Comparison of ENCODE assay signal across 1 cellular context in the genomic region with DNA sequence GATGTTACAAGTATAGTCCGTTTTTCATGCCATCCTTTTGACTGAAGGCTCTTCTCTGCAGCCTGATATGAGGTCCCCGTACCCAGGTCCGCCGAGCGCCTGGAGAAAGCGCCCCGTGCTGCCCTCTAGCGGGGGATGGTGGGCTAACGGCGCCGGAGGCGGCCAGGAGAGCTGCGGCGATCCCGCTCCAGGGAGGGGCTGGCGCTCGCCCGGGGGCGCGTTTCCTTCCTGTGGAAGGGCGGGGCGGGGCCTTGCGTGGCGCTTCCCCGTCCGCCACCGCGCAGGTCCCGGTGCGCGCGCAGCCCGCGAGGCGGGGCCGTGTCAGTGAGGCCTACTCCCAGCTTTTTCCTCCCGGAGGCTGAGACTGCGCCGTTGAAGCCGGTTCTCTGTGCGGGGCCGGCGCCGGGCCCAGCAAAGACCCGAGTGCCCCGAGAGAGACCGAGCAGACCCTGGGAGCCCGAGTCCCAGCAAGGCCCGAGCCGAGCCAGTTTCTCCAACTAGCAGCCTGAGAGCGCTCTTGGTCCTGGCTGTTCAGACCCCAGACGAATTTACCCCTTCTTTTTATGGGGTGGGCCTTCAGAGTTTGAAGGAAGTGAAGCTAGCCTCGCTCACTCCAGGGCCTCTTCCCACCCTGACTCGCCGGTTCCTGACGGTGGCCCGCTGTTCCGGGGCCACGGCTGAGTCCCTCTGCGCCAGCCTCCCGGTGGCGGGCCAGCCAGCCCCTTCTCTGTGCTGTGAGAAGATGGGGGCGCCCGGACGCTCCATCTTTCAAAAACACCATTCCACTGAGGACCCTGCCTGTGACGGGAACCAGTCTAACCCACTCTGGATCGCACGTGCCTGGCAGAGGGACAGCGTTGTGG.
TF ChIP-seq lines count a peak whose summit lies in the region.

No MANE protein-coding gene starts in this region.

TF ChIP-seq in K562, 482 proteins besides CTCF, POLR2A, EP300 and RAD21 (continued from another document and continues in another):
- TF ChIP-seq, protein P1, sequence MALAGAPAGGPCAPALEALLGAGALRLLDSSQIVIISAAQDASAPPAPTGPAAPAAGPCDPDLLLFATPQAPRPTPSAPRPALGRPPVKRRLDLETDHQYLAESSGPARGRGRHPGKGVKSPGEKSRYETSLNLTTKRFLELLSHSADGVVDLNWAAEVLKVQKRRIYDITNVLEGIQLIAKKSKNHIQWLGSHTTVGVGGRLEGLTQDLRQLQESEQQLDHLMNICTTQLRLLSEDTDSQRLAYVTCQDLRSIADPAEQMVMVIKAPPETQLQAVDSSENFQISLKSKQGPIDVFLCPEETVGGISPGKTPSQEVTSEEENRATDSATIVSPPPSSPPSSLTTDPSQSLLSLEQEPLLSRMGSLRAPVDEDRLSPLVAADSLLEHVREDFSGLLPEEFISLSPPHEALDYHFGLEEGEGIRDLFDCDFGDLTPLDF (CRISPR knock-in tag; IDR thresholded peaks at IDR 0.05), result 0 out of 2 replicates have a peak, but pooled peaks have one; percentile 75
- TF ChIP-seq CXXC5 (CRISPR knock-in tag; IDR thresholded peaks at IDR 0.05), result peak; percentile 82
- TF ChIP-seq TARDBP (IDR thresholded peaks at IDR 0.05), result peak; percentile 39; the same call in 1 of the 2 replicates
- peak; percentile 74; the same call in 1 of the 2 replicates for TF ChIP-seq MTA3 (IDR thresholded peaks at IDR 0.05; ENCODE audit: borderline replicate concordance)
- TF ChIP-seq SMAD1 (IDR thresholded peaks at IDR 0.05; ENCODE audit: low read depth, low read length, partially characterized antibody), result peak; percentile 44
- no peak for TF ChIP-seq DNMT1 (IDR thresholded peaks at IDR 0.05)
- TF ChIP-seq WHSC1 (IDR thresholded peaks at IDR 0.05; ENCODE audit: low read length), result no peak
- TF ChIP-seq SETDB1 (IDR thresholded peaks at IDR 0.05; ENCODE audit: low read length), result no peak
- peak; percentile 94; the same call in 1 of the 2 replicates for TF ChIP-seq POLR2AphosphoS2 (IDR thresholded peaks at IDR 0.05; ENCODE audit: low read length)
- TF ChIP-seq, protein P2, sequence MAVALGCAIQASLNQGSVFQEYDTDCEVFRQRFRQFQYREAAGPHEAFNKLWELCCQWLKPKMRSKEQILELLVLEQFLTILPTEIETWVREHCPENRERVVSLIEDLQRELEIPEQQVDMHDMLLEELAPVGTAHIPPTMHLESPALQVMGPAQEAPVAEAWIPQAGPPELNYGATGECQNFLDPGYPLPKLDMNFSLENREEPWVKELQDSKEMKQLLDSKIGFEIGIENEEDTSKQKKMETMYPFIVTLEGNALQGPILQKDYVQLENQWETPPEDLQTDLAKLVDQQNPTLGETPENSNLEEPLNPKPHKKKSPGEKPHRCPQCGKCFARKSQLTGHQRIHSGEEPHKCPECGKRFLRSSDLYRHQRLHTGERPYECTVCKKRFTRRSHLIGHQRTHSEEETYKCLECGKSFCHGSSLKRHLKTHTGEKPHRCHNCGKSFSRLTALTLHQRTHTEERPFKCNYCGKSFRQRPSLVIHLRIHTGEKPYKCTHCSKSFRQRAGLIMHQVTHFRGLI (CRISPR knock-in tag; IDR thresholded peaks at IDR 0.05), result no peak
- peak; percentile 96 for TF ChIP-seq HMGN3 (IDR thresholded peaks at IDR 0.05; ENCODE audit: borderline replicate concordance, extremely low read depth, insufficient read length, low read depth, low read length)
- TF ChIP-seq, protein P3, sequence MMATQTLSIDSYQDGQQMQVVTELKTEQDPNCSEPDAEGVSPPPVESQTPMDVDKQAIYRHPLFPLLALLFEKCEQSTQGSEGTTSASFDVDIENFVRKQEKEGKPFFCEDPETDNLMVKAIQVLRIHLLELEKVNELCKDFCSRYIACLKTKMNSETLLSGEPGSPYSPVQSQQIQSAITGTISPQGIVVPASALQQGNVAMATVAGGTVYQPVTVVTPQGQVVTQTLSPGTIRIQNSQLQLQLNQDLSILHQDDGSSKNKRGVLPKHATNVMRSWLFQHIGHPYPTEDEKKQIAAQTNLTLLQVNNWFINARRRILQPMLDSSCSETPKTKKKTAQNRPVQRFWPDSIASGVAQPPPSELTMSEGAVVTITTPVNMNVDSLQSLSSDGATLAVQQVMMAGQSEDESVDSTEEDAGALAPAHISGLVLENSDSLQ (IDR thresholded peaks at IDR 0.05), result no peak
- TF ChIP-seq, protein P4, sequence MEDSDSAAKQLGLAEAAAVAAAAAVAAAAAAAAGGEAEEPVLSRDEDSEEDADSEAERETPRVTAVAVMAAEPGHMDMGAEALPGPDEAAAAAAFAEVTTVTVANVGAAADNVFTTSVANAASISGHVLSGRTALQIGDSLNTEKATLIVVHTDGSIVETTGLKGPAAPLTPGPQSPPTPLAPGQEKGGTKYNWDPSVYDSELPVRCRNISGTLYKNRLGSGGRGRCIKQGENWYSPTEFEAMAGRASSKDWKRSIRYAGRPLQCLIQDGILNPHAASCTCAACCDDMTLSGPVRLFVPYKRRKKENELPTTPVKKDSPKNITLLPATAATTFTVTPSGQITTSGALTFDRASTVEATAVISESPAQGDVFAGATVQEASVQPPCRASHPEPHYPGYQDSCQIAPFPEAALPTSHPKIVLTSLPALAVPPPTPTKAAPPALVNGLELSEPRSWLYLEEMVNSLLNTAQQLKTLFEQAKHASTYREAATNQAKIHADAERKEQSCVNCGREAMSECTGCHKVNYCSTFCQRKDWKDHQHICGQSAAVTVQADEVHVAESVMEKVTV (CRISPR knock-in tag; IDR thresholded peaks at IDR 0.05), result no peak; the same call in 1 of the 2 replicates
- no peak for TF ChIP-seq ZNF140 (CRISPR knock-in tag; IDR thresholded peaks at IDR 0.05)
- TF ChIP-seq, protein P5, sequence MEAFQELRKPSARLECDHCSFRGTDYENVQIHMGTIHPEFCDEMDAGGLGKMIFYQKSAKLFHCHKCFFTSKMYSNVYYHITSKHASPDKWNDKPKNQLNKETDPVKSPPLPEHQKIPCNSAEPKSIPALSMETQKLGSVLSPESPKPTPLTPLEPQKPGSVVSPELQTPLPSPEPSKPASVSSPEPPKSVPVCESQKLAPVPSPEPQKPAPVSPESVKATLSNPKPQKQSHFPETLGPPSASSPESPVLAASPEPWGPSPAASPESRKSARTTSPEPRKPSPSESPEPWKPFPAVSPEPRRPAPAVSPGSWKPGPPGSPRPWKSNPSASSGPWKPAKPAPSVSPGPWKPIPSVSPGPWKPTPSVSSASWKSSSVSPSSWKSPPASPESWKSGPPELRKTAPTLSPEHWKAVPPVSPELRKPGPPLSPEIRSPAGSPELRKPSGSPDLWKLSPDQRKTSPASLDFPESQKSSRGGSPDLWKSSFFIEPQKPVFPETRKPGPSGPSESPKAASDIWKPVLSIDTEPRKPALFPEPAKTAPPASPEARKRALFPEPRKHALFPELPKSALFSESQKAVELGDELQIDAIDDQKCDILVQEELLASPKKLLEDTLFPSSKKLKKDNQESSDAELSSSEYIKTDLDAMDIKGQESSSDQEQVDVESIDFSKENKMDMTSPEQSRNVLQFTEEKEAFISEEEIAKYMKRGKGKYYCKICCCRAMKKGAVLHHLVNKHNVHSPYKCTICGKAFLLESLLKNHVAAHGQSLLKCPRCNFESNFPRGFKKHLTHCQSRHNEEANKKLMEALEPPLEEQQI (IDR thresholded peaks at IDR 0.05), result no peak
- TF ChIP-seq ZNF316 (IDR thresholded peaks at IDR 0.05), result no peak
- no peak for TF ChIP-seq ADNP (tag; IDR thresholded peaks at IDR 0.05)
- TF ChIP-seq, protein P6, sequence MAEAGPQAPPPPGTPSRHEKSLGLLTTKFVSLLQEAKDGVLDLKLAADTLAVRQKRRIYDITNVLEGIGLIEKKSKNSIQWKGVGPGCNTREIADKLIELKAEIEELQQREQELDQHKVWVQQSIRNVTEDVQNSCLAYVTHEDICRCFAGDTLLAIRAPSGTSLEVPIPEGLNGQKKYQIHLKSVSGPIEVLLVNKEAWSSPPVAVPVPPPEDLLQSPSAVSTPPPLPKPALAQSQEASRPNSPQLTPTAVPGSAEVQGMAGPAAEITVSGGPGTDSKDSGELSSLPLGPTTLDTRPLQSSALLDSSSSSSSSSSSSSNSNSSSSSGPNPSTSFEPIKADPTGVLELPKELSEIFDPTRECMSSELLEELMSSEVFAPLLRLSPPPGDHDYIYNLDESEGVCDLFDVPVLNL (CRISPR knock-in tag; IDR thresholded peaks at IDR 0.05; ENCODE audit: low read depth), result 0 out of 2 replicates have a peak, but pooled peaks have one; percentile 15
- no peak for TF ChIP-seq SMARCE1 (IDR thresholded peaks at IDR 0.05)
- TF ChIP-seq XRCC5 (IDR thresholded peaks at IDR 0.05; ENCODE audit: low read depth, low read length), result peak; percentile 97
- TF ChIP-seq, protein P7, sequence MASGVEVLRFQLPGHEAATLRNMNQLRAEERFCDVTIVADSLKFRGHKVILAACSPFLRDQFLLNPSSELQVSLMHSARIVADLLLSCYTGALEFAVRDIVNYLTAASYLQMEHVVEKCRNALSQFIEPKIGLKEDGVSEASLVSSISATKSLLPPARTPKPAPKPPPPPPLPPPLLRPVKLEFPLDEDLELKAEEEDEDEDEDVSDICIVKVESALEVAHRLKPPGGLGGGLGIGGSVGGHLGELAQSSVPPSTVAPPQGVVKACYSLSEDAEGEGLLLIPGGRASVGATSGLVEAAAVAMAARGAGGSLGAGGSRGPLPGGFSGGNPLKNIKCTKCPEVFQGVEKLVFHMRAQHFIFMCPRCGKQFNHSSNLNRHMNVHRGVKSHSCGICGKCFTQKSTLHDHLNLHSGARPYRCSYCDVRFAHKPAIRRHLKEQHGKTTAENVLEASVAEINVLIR (CRISPR knock-in tag; IDR thresholded peaks at IDR 0.05), result no peak
- TF ChIP-seq MYNN (IDR thresholded peaks at IDR 0.05), result peak; percentile 36; the same call in 1 of the 2 replicates
- TF ChIP-seq MYNN (CRISPR knock-in tag; IDR thresholded peaks at IDR 0.05), result no peak
- no peak for TF ChIP-seq KAT7 (CRISPR knock-in tag; IDR thresholded peaks at IDR 0.05; ENCODE audit: borderline replicate concordance)
- 0 out of 2 replicates have a peak, but pooled peaks have one; percentile 20 for TF ChIP-seq ZBTB17 (CRISPR knock-in tag; IDR thresholded peaks at IDR 0.05)
- TF ChIP-seq GTF2F1 (IDR thresholded peaks at IDR 0.05; ENCODE audit: low read depth, low read length), result no peak
- TF ChIP-seq ZNF778 (CRISPR knock-in tag; IDR thresholded peaks at IDR 0.05), result no peak
- TF ChIP-seq SMARCC2 (IDR thresholded peaks at IDR 0.05; ENCODE audit: low read depth), result no peak
- no peak for TF ChIP-seq U2AF2 (optimal IDR thresholded peaks at IDR 0.05; ENCODE audit: low read depth, low read length)
- TF ChIP-seq ETV5 (CRISPR knock-in tag; IDR thresholded peaks at IDR 0.05; ENCODE audit: low read depth), result peak; percentile 63; the same call in 1 of the 2 replicates
- TF ChIP-seq, protein P8, sequence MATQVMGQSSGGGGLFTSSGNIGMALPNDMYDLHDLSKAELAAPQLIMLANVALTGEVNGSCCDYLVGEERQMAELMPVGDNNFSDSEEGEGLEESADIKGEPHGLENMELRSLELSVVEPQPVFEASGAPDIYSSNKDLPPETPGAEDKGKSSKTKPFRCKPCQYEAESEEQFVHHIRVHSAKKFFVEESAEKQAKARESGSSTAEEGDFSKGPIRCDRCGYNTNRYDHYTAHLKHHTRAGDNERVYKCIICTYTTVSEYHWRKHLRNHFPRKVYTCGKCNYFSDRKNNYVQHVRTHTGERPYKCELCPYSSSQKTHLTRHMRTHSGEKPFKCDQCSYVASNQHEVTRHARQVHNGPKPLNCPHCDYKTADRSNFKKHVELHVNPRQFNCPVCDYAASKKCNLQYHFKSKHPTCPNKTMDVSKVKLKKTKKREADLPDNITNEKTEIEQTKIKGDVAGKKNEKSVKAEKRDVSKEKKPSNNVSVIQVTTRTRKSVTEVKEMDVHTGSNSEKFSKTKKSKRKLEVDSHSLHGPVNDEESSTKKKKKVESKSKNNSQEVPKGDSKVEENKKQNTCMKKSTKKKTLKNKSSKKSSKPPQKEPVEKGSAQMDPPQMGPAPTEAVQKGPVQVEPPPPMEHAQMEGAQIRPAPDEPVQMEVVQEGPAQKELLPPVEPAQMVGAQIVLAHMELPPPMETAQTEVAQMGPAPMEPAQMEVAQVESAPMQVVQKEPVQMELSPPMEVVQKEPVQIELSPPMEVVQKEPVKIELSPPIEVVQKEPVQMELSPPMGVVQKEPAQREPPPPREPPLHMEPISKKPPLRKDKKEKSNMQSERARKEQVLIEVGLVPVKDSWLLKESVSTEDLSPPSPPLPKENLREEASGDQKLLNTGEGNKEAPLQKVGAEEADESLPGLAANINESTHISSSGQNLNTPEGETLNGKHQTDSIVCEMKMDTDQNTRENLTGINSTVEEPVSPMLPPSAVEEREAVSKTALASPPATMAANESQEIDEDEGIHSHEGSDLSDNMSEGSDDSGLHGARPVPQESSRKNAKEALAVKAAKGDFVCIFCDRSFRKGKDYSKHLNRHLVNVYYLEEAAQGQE (CRISPR knock-in tag; IDR thresholded peaks at IDR 0.05; ENCODE audit: low read depth), result peak; percentile 32; the same call in 1 of the 2 replicates
- TF ChIP-seq KDM2B (CRISPR knock-in tag; IDR thresholded peaks at IDR 0.05), result peak; percentile 70; the same call in 1 of the 2 replicates
- TF ChIP-seq, protein P9, sequence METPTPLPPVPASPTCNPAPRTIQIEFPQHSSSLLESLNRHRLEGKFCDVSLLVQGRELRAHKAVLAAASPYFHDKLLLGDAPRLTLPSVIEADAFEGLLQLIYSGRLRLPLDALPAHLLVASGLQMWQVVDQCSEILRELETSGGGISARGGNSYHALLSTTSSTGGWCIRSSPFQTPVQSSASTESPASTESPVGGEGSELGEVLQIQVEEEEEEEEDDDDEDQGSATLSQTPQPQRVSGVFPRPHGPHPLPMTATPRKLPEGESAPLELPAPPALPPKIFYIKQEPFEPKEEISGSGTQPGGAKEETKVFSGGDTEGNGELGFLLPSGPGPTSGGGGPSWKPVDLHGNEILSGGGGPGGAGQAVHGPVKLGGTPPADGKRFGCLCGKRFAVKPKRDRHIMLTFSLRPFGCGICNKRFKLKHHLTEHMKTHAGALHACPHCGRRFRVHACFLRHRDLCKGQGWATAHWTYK (CRISPR knock-in tag; IDR thresholded peaks at IDR 0.05), result 0 out of 2 replicates have a peak, but pooled peaks have one; percentile 43
- TF ChIP-seq ASH1L (IDR thresholded peaks at IDR 0.05; ENCODE audit: borderline replicate concordance, low read depth, partially characterized antibody), result no peak
- TF ChIP-seq, protein P10, sequence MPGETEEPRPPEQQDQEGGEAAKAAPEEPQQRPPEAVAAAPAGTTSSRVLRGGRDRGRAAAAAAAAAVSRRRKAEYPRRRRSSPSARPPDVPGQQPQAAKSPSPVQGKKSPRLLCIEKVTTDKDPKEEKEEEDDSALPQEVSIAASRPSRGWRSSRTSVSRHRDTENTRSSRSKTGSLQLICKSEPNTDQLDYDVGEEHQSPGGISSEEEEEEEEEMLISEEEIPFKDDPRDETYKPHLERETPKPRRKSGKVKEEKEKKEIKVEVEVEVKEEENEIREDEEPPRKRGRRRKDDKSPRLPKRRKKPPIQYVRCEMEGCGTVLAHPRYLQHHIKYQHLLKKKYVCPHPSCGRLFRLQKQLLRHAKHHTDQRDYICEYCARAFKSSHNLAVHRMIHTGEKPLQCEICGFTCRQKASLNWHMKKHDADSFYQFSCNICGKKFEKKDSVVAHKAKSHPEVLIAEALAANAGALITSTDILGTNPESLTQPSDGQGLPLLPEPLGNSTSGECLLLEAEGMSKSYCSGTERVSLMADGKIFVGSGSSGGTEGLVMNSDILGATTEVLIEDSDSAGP (CRISPR knock-in tag; IDR thresholded peaks at IDR 0.05), result no peak
- peak; percentile 54; the same call in 1 of the 2 replicates for TF ChIP-seq MYC (IDR thresholded peaks at IDR 0.05; ENCODE audit: low read depth, low read length)
- TF ChIP-seq MYC (CRISPR knock-in tag; IDR thresholded peaks at IDR 0.05; ENCODE audit: borderline replicate concordance, low read depth), result peak; percentile 51; the same call in 1 of the 2 replicates
